8 cellular contexts compared by ENCODE assay signal in genomic region chr11:108496643-108497256, GRCh38. TPM values are rescaled to one million over a fixed set of nuclear protein-coding genes. Genes with fewer than 3 reads are reported as not detected.
A peak's percentile ranks its signal among the peaks of the same experiment; 100 is the strongest.
DNase-seq lines count a peak whose midpoint lies in the region; ATAC-seq and TF ChIP-seq lines count a peak whose summit lies in the region.

No MANE protein-coding gene starts in this region.

- in situ Hi-C loops in astrocyte of the cerebellum (cut with HindIII; ENCODE audit: low sequenced_read_pairs), result no loop called here

- whole genome bisulfite sequencing in heart left ventricle, 4 donors, result 88 to 95% (median 91%) methylated on average over 7 of the region's 7 CpGs
- 93% methylated on average over 7 of the region's 7 CpGs for WGBS in right lobe of liver (ENCODE audit: insufficient coverage, low coverage, low lambda C conversion rate, missing lambda C conversion rate)

- TF ChIP-seq POLR2A in heart left ventricle (IDR thresholded peaks at IDR 0.05) (no peak), right lobe of liver (IDR thresholded peaks at IDR 0.05) (no peak)

- H3K36me3 ChIP-seq in heart left ventricle, result no peaks in the 10 kb centered on the region
- H3K36me3 ChIP-seq in right lobe of liver, result no peaks in the 10 kb centered on the region
- no peaks in the 10 kb centered on the region for H3K36me3 ChIP-seq in upper lobe of right lung

- peaks cover 0 to 16% (median 5%) of the 10 kb centered on the region in 12 donors for H3K4me1 ChIP-seq in heart left ventricle
- peaks cover 0 to 5% (median 0%) of the 10 kb centered on the region in 4 donors for H3K4me1 ChIP-seq in right lobe of liver
- no peaks in the 10 kb centered on the region for H3K4me1 ChIP-seq in upper lobe of right lung

- H3K9me3 ChIP-seq in heart left ventricle (no peaks in the 10 kb centered on the region), right lobe of liver (no peaks in the 10 kb centered on the region), upper lobe of right lung (no peaks in the 10 kb centered on the region)

- intact Hi-C loops in heart left ventricle (cut with DNase I) (loop anchor here in 6 of 10 donors (1.0 to 10.0 kb wide), 5 partner anchors 29 to 272 kb away; partner anchors contain the start of genes C11orf65 (in 4 of the 6), ATM (in 1 of the 6), DDX10 (in 1 of the 6) and NPAT (in 1 of the 6)), cardiac septum (cut with DNase I) (loop anchor here (1.0 to 5.0 kb wide), 2 partner anchors 29 to 274 kb away; partner anchors contain the start of genes ATM, C11orf65 and NPAT), right lobe of liver (cut with DNase I) (no loop called here), upper lobe of right lung (cut with DNase I) (no loop called here)

- DNase-seq in heart left ventricle (no peak), cardiac septum (ENCODE audit: low spot score) (no peak), astrocyte of the cerebellum (ENCODE audit: low read depth) (no peak), right lobe of liver (no peak), upper lobe of right lung (no peak), 8988T (no peak)

- ATAC-seq in heart left ventricle (no peak), right lobe of liver (no peak), upper lobe of right lung (no peak), HG03460 (IDR thresholded peaks at IDR 0.05; ENCODE audit: unreplicated experiment) (no peak), GM19452 (IDR thresholded peaks at IDR 0.05; ENCODE audit: unreplicated experiment) (no peak)

- TF ChIP-seq CTCF in heart left ventricle (IDR thresholded peaks at IDR 0.05) (no peak), astrocyte of the cerebellum (IDR thresholded peaks at IDR 0.05; ENCODE audit: low read depth, low read length, missing control alignments) (no peak), right lobe of liver (IDR thresholded peaks at IDR 0.05) (no peak), upper lobe of right lung (IDR thresholded peaks at IDR 0.05) (no peak)

- H3K27me3 ChIP-seq in heart left ventricle, result no peaks in the 10 kb centered on the region
- H3K27me3 ChIP-seq in right lobe of liver, result no peaks in the 10 kb centered on the region
- no peaks in the 10 kb centered on the region for H3K27me3 ChIP-seq in upper lobe of right lung

- peak overlapping the region in 10 of 12 donors; percentile 64 to 95 (median 76) for H3K4me3 ChIP-seq in heart left ventricle
- H3K4me3 ChIP-seq in astrocyte of the cerebellum (ENCODE audit: low read depth, low read length), result peak overlapping the region; percentile 53
- peak overlapping the region in 2 of 3 donors; percentile 77 to 87 for H3K4me3 ChIP-seq in right lobe of liver
- H3K4me3 ChIP-seq in upper lobe of right lung, result peak overlapping the region; percentile 73

- H3K27ac ChIP-seq in heart left ventricle (peak overlapping the region; percentile 84 to 98 (median 94)), right lobe of liver (peak overlapping the region; percentile 90 to 96 (median 93)), upper lobe of right lung (peak overlapping the region; percentile 93)

RNA-seq across cellular contexts. Expression of gene POGLUT3, which starts 1.4 kb away (rescaled TPM):
- total RNA-seq in heart left ventricle (10 to 100 TPM in 6 of 9 donors, 1 to 10 TPM in 3; 7.3 to 19.8 (median 10.2) TPM), cardiac septum (8.6 TPM), right lobe of liver (10 to 100 TPM in 2 of 6 experiments, 1 to 10 TPM in 4; 5.5 to 11.8 (median 9.9) TPM), upper lobe of right lung (23.3 TPM)
- polyA plus RNA-seq in heart left ventricle, result 1 to 10 TPM; 5.3 to 6.9 TPM

RNA-seq across cellular contexts. Expression of gene C11orf65, which starts 29.4 kb away (rescaled TPM):
- total RNA-seq in heart left ventricle, result 1 to 10 TPM in 3 of 9 donors, under 1 TPM in 3, not detected in 3; 0.33 to 1.9 (median 1.1) TPM
- polyA plus RNA-seq in heart left ventricle, result under 1 TPM; 0.14 to 0.19 TPM
- total RNA-seq in cardiac septum, result 0.62 TPM
- under 1 TPM; 0.18 to 0.88 (median 0.58) TPM for total RNA-seq in right lobe of liver
- total RNA-seq in upper lobe of right lung, result 0.46 TPM

Comparison
In these comparisons a context has a peak if more than half of its experiments do, and no peak if none do; other contexts are left out.
1. intact Hi-C loops: an anchor here in heart left ventricle (1.0 to 10.0 kb wide) and cardiac septum (1.0 to 5.0 kb wide); none called in right lobe of liver and upper lobe of right lung.